Comparison of ENCODE assay signal across 20 cellular contexts in the genomic region with DNA sequence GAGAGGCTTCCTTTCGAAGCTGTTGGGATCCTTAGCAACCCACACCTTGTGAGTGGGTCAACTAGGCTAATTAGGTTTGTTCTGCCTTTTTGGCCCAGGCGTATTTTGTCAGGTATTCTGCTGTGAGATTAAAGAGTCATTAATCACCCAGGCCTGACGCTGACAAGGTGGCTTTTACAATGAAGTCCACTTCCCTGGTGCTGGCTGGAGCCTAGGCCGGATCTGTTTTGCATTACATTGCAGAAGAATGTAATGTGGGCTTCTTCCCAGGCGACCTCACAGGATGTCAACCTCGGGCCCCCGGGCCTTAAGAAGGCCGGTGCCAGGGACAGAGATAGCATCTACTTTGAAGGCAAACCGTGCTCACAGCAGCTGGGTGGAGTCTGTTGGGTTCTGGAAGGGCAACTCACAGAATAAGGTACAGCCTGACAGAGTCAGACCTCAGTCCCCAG.
A peak's percentile ranks its signal among the peaks of the same experiment; 100 is the strongest.
DNase-seq lines count a peak whose midpoint lies in the region; ATAC-seq, FAIRE-seq and TF ChIP-seq lines count a peak whose summit lies in the region.
"Had no signal": no experiment of that assay in that cellular context is flagged by ENCODE, and none has a peak within 500 bp of the region (broad histone marks: within the 10 kb centered on the region; RNA-seq: fewer than 3 reads in every experiment).

No MANE protein-coding gene starts in this region.

- no peaks in the 10 kb centered on the region for H3K9me2 ChIP-seq in PC-9 (ENCODE audit: insufficient read depth)

- peaks cover 3% of the 10 kb centered on the region for H3K36me3 Mint-ChIP-seq in glutamatergic neuron (ENCODE audit: unreplicated experiment)
- H3K36me3 Mint-ChIP-seq: activated naive CD4-positive, alpha-beta T cell treated with anti-CD3 and anti-CD28 coated beads, Interleukin-2, amount 50 U/mL, for 24 hours; CD14-positive monocyte had no signal

- no peak overlapping the region for H3K27ac Mint-ChIP-seq in glutamatergic neuron (ENCODE audit: unreplicated experiment)
- H3K27ac Mint-ChIP-seq: activated naive CD4-positive, alpha-beta T cell treated with anti-CD3 and anti-CD28 coated beads, Interleukin-2, amount 50 U/mL, for 24 hours had no signal

- peak overlapping the region; percentile 44 for H3K4me2 ChIP-seq in PC-9

- no TSS peak for BruUV-seq in PC-9 (replicated peaks; lab: Mats Ljungman, UMichigan)

- H3K9ac ChIP-seq in HUES6 (ENCODE audit: low read length) = peak overlapping the region; percentile 60

- peaks cover 3% of the 10 kb centered on the region for H3K4me1 Mint-ChIP-seq in glutamatergic neuron (ENCODE audit: low read depth, unreplicated experiment)
- H3K4me1 Mint-ChIP-seq: activated naive CD4-positive, alpha-beta T cell treated with anti-CD3 and anti-CD28 coated beads, Interleukin-2, amount 50 U/mL, for 24 hours; CD14-positive monocyte had no signal

- H3K4me3 Mint-ChIP-seq in glutamatergic neuron (ENCODE audit: unreplicated experiment) = no peak overlapping the region
- H3K4me3 Mint-ChIP-seq: activated naive CD4-positive, alpha-beta T cell treated with anti-CD3 and anti-CD28 coated beads, Interleukin-2, amount 50 U/mL, for 24 hours had no signal

- CTCF ChIA-PET in PC-9 (lab: Charles Lee) = interaction anchor here (0.6 kb wide), 1 partner anchor 265 kb away, joined by 7 read pairs; no protein-coding TSS in a partner anchor

- no peaks in the 10 kb centered on the region for H3K27me3 ChIP-seq in HUES6 (ENCODE audit: control insufficient read depth, insufficient read depth, low read length)
- no peaks in the 10 kb centered on the region for H3K27me3 ChIP-seq in PC-9 (ENCODE audit: insufficient read depth, low read depth)
- H3K27me3 ChIP-seq in prostate gland (replicated peaks; ENCODE audit: insufficient read depth) = no peaks in the 10 kb centered on the region
- H3K27me3 ChIP-seq: gastrocnemius medialis, right atrium auricular region had no signal

- TF ChIP-seq POLR2A in prostate gland (IDR thresholded peaks at IDR 0.05) (no peak), GM12891 (IDR thresholded peaks at IDR 0.05; ENCODE audit: low read depth, low read length) (no peak)

- H3K36me3 ChIP-seq in HUES6 (ENCODE audit: control insufficient read depth, insufficient read depth, low read length) = no peaks in the 10 kb centered on the region
- no peaks in the 10 kb centered on the region for H3K36me3 ChIP-seq in PC-9 (ENCODE audit: low read depth)
- H3K36me3 ChIP-seq in prostate gland = no peaks in the 10 kb centered on the region
- H3K36me3 ChIP-seq: gastrocnemius medialis, right atrium auricular region, tibial artery had no signal

- peak overlapping the region; percentile 81 for H3K27ac ChIP-seq in HUES6 (ENCODE audit: low read depth, low read length)
- H3K27ac ChIP-seq in PC-9 = peak overlapping the region; percentile 49
- H3K27ac ChIP-seq in prostate gland = no peak overlapping the region
- H3K27ac ChIP-seq: gastrocnemius medialis, right atrium auricular region, tibial artery had no signal

- peaks cover 2% of the 10 kb centered on the region; the same call in 1 of the 2 replicates for H3K79me2 ChIP-seq in PC-9 (ENCODE audit: low read depth)

- intact Hi-C loops in PC-9 (cut with micrococcal nuclease; ENCODE audit: unreplicated experiment) (loop anchor here (1.0 to 2.0 kb wide), 6 partner anchors 8 to 432 kb away; no protein-coding TSS in a partner anchor), prostate gland (cut with DNase I) (no loop called here)

- H3K9me3 ChIP-seq in HUES6 (ENCODE audit: control insufficient read depth, insufficient read depth, low read depth, low read length) (no peaks in the 10 kb centered on the region), PC-9 (ENCODE audit: insufficient read depth, low read depth) (no peaks in the 10 kb centered on the region), prostate gland (no peaks in the 10 kb centered on the region)
- H3K9me3 ChIP-seq: gastrocnemius medialis, right atrium auricular region, tibial artery had no signal

- peaks cover 43% of the 10 kb centered on the region for H3K4me1 ChIP-seq in HUES6 (ENCODE audit: control insufficient read depth, insufficient read depth, low read length)
- peaks cover 27% of the 10 kb centered on the region for H3K4me1 ChIP-seq in PC-9 (replicated peaks; ENCODE audit: insufficient read depth)
- H3K4me1 ChIP-seq in prostate gland (replicated peaks) = no peaks in the 10 kb centered on the region
- H3K4me1 ChIP-seq: gastrocnemius medialis, right atrium auricular region had no signal

- DNase-seq in PC-9 (peak; percentile 93 to 97), iPS DF 19.7 (ENCODE audit: low read depth, low spot score) (peak; percentile 90), prostate gland (ENCODE audit: low spot score) (peak; percentile 65), glutamatergic neuron (no peak), GM12891 (ENCODE audit: insufficient read length, low spot score) (no peak)
- DNase-seq: activated CD4-positive, alpha-beta T cell treated with anti-CD3 and anti-CD28 coated beads for 1 hour; central memory CD4-positive, alpha-beta T cell; EL; gastrocnemius medialis; NCI-H1105 treated with DMSO at 0.1 percent for 48 hours; stimulated activated CD4-positive, alpha-beta T cell treated with anti-CD3 and anti-CD28 coated beads, Interleukin-2, amount 100 ng/mL, for 24 hours; stimulated activated CD8-positive, alpha-beta memory T cell treated with anti-CD3 and anti-CD28 coated beads, Interleukin-4, amount 100 ng/mL, for 48 hours; T-helper 1 cell; tibial artery had no signal

- POLR2A ChIA-PET in PC-9 (lab: Charles Lee; ENCODE audit: unreplicated experiment) = interaction anchor here (0.6 kb wide), 5 partner anchors 26 to 207 kb away, joined by 3 to 8 read pairs (median 3); no protein-coding TSS in a partner anchor

- H3K9me3 Mint-ChIP-seq in glutamatergic neuron (ENCODE audit: unreplicated experiment) = no peaks in the 10 kb centered on the region
- H3K9me3 Mint-ChIP-seq: activated naive CD4-positive, alpha-beta T cell treated with anti-CD3 and anti-CD28 coated beads, Interleukin-2, amount 50 U/mL, for 24 hours had no signal

- H3K4me3 ChIP-seq in HUES6 (ENCODE audit: low read depth, low read length) = peak overlapping the region; percentile 23
- no peak overlapping the region for H3K4me3 ChIP-seq in PC-9
- no peak overlapping the region for H3K4me3 ChIP-seq in prostate gland
- H3K4me3 ChIP-seq: gastrocnemius medialis, right atrium auricular region, tibial artery had no signal

- ATAC-seq in GM21390 (IDR thresholded peaks at IDR 0.05; ENCODE audit: unreplicated experiment) (no peak), HG02623 (IDR thresholded peaks at IDR 0.05; ENCODE audit: unreplicated experiment) (no peak)
- ATAC-seq: gastrocnemius medialis had no signal

- no peak for FAIRE-seq in GM12891 (lab: Jason Lieb, UNC)

- H4K20me1 ChIP-seq in PC-9 (ENCODE audit: insufficient read depth) = no peaks in the 10 kb centered on the region

- no peaks in the 10 kb centered on the region for H3K27me3 Mint-ChIP-seq in glutamatergic neuron (ENCODE audit: unreplicated experiment)
- H3K27me3 Mint-ChIP-seq: activated naive CD4-positive, alpha-beta T cell treated with anti-CD3 and anti-CD28 coated beads, Interleukin-2, amount 50 U/mL, for 24 hours had no signal

- no peak overlapping the region for H2AFZ ChIP-seq in PC-9

- TF ChIP-seq CTCF in PC-9 (conservative IDR thresholded peaks at IDR 0.05) (no peak), prostate gland (IDR thresholded peaks at IDR 0.05) (no peak), glutamatergic neuron (IDR thresholded peaks at IDR 0.05; ENCODE audit: partially characterized antibody, unreplicated experiment) (no peak)

- 22% methylated on average over 9 of the region's 9 CpGs for WGBS in prostate gland

- peaks cover 20% of the 10 kb centered on the region; the same call in 1 of the 2 replicates for H3F3A ChIP-seq in PC-9 (ENCODE audit: insufficient read depth, low read depth)

TF ChIP-seq in GM12891, 5 proteins besides CTCF, POLR2A, EP300 and RAD21:
- TF ChIP-seq TAF1 (IDR thresholded peaks at IDR 0.05; ENCODE audit: low read depth, low read length) (no peak), POLR2AphosphoS5 (IDR thresholded peaks at IDR 0.05; ENCODE audit: low read depth, low read length) (no peak), PAX5 (IDR thresholded peaks at IDR 0.05; ENCODE audit: insufficient read depth, low read length, severe bottlenecking) (no peak), POU2F2 (IDR thresholded peaks at IDR 0.05; ENCODE audit: low read depth, low read length) (no peak), SPI1 (IDR thresholded peaks at IDR 0.05; ENCODE audit: low read depth, low read length) (no peak)

Comparison
In these comparisons a context has a peak if more than half of its experiments do, and no peak if none do; other contexts are left out.
1. H3K27ac ChIP-seq: peak in HUES6 (single experiment) and PC-9 (single experiment); none in prostate gland (0 of 2).
2. DNase-seq: peak in PC-9 (2 of 2), iPS DF 19.7 (single experiment) and prostate gland (single experiment); none in glutamatergic neuron (single experiment) and GM12891 (single experiment).